Comparison of ENCODE assay signal across 10 cellular contexts in genomic region chr5:151067632-151068031, GRCh38. TPM values are rescaled to one million over a fixed set of nuclear protein-coding genes. Genes with fewer than 3 reads are reported as not detected.
A peak's percentile ranks its signal among the peaks of the same experiment; 100 is the strongest.
DNase-seq lines count a peak whose midpoint lies in the region; ATAC-seq, FAIRE-seq and TF ChIP-seq lines count a peak whose summit lies in the region.
"Had no signal": no experiment of that assay in that cellular context is flagged by ENCODE, and none has a peak within 500 bp of the region (broad histone marks: within the 10 kb centered on the region; RNA-seq: fewer than 3 reads in every experiment).

No MANE protein-coding gene starts in this region.

- no peaks in the 10 kb centered on the region for H3K27me3 Mint-ChIP-seq in activated T-cell treated with anti-CD3 and anti-CD28 coated beads, Interleukin-2, amount 50 U/mL, for 24 hours
- no peaks in the 10 kb centered on the region for H3K27me3 Mint-ChIP-seq in activated CD4-positive, alpha-beta memory T cell treated with anti-CD3 and anti-CD28 coated beads for 36 hours

- H3K27ac Mint-ChIP-seq in activated T-cell treated with anti-CD3 and anti-CD28 coated beads, Interleukin-2, amount 50 U/mL, for 24 hours: peak overlapping the region; percentile 92
- peak overlapping the region; percentile 94 for H3K27ac Mint-ChIP-seq in activated CD4-positive, alpha-beta memory T cell treated with anti-CD3 and anti-CD28 coated beads for 36 hours

- DNase-seq in activated T-cell treated with anti-CD3 and anti-CD28 coated beads, Interleukin-2, amount 50 U/mL, for 24 hours: no peak
- DNase-seq in activated T-cell treated with anti-CD3 and anti-CD28 coated beads, Interleukin-2, amount 50 U/mL, for 48 hours: no peak
- no peak for DNase-seq in activated CD4-positive, alpha-beta memory T cell treated with anti-CD3 and anti-CD28 coated beads for 36 hours
- DNase-seq in kidney: no peak
- no peak for DNase-seq in stomach
- DNase-seq in SIG-M5 (lab: John Stamatoyannopoulos, UW): no peak
- DNase-seq in NCI-H146 treated with DMSO at 0.1 percent for 48 hours (lab: John Stamatoyannopoulos, UW; ENCODE audit: unreplicated experiment): no peak
- DNase-seq: NCI-H187 treated with DMSO at 0.1 percent for 48 hours, retina had no signal

- no peak for TF ChIP-seq POLR2A in stomach (IDR thresholded peaks at IDR 0.05)

- no peaks in the 10 kb centered on the region for H3K9me3 Mint-ChIP-seq in activated T-cell treated with anti-CD3 and anti-CD28 coated beads, Interleukin-2, amount 50 U/mL, for 24 hours
- no peaks in the 10 kb centered on the region for H3K9me3 Mint-ChIP-seq in activated CD4-positive, alpha-beta memory T cell treated with anti-CD3 and anti-CD28 coated beads for 36 hours

- CTCF ChIA-PET in activated CD4-positive, alpha-beta memory T cell treated with anti-CD3 and anti-CD28 coated beads for 36 hours (lab: Charles Lee): interaction anchor here (0.9 to 13.2 kb wide), 3 partner anchors 17 to 97 kb away, joined by 3 to 101 read pairs (median 3); no protein-coding TSS in a partner anchor

- H3K4me3 ChIP-seq in kidney (ENCODE audit: low read length in 2 of 2) (no peak overlapping the region), stomach (no peak overlapping the region)

- H3K4me3 Mint-ChIP-seq in activated T-cell treated with anti-CD3 and anti-CD28 coated beads, Interleukin-2, amount 50 U/mL, for 24 hours: peak overlapping the region; percentile 64
- H3K4me3 Mint-ChIP-seq in activated CD4-positive, alpha-beta memory T cell treated with anti-CD3 and anti-CD28 coated beads for 36 hours: peak overlapping the region; percentile 27

- peaks cover 100% of the 10 kb centered on the region for H3K4me1 Mint-ChIP-seq in activated T-cell treated with anti-CD3 and anti-CD28 coated beads, Interleukin-2, amount 50 U/mL, for 24 hours (ENCODE audit: low read depth)
- H3K4me1 Mint-ChIP-seq in activated CD4-positive, alpha-beta memory T cell treated with anti-CD3 and anti-CD28 coated beads for 36 hours (ENCODE audit: low read depth): peaks cover 100% of the 10 kb centered on the region

- H3K27ac ChIP-seq in kidney (ENCODE audit: low read depth in 2 of 2, low read length in 2 of 2) (peak overlapping the region; percentile 87 to 88), stomach (peak overlapping the region in 4 of 5 donors; percentile 41 to 64 (median 54))

- intact Hi-C loops in activated CD4-positive, alpha-beta memory T cell treated with anti-CD3 and anti-CD28 coated beads for 36 hours (cut with micrococcal nuclease): no loop called here
- intact Hi-C loops in kidney (cut with DNase I) (no loop called here), stomach (cut with DNase I; ENCODE audit: low total_unique reads) (no loop called here)

- WGBS in stomach, 5 donors: 69 to 88% (median 82%) methylated on average over 10 of the region's 10 CpGs

- no peak for FAIRE-seq in kidney (lab: Jason Lieb, UNC)

- H3K36me3 ChIP-seq in kidney (ENCODE audit: control insufficient read depth in 1 of 2, insufficient read depth in 2 of 2, low read length in 2 of 2) (peaks cover 6 to 29% of the 10 kb centered on the region in 2 donors), stomach (peaks cover 16 to 60% (median 26%) of the 10 kb centered on the region in 4 donors)

- peaks cover 80 to 89% of the 10 kb centered on the region in 2 donors for H3K4me1 ChIP-seq in kidney (ENCODE audit: control insufficient read depth in 1 of 2, insufficient read depth in 1 of 2, low read depth in 1 of 2, low read length in 2 of 2)
- peaks cover 65 to 100% (median 81%) of the 10 kb centered on the region in 4 donors for H3K4me1 ChIP-seq in stomach

- H3K9me3 ChIP-seq in kidney (ENCODE audit: control insufficient read depth in 1 of 2, low read length in 2 of 2) (no peaks in the 10 kb centered on the region), stomach (no peaks in the 10 kb centered on the region)

- H3K9ac ChIP-seq in kidney (ENCODE audit: low read length in 2 of 2): peak overlapping the region in 1 of 2 donors; percentile 6

- H3K27me3 ChIP-seq in stomach: no peaks in the 10 kb centered on the region

- POLR2A ChIA-PET in activated CD4-positive, alpha-beta memory T cell treated with anti-CD3 and anti-CD28 coated beads for 36 hours (lab: Charles Lee): interaction anchor here (0.7 to 7.2 kb wide), 2 partner anchors 13 to 27 kb away, joined by 3 to 115 read pairs; partner anchors contain the start of gene TNIP1

- TF ChIP-seq EP300 in stomach (IDR thresholded peaks at IDR 0.05): no peak

- TF ChIP-seq CTCF in kidney (IDR thresholded peaks at IDR 0.05; ENCODE audit: borderline replicate concordance, extremely low read depth, insufficient read depth): no peak
- TF ChIP-seq CTCF in stomach (IDR thresholded peaks at IDR 0.05): no peak

- ATAC-seq in HG03135 (IDR thresholded peaks at IDR 0.05; ENCODE audit: unreplicated experiment): no peak

- H3K36me3 Mint-ChIP-seq in activated T-cell treated with anti-CD3 and anti-CD28 coated beads, Interleukin-2, amount 50 U/mL, for 24 hours (ENCODE audit: low read depth): peaks cover 97% of the 10 kb centered on the region
- H3K36me3 Mint-ChIP-seq in activated CD4-positive, alpha-beta memory T cell treated with anti-CD3 and anti-CD28 coated beads for 36 hours: peaks cover 82% of the 10 kb centered on the region

RNA-seq across cellular contexts. Expression of gene TNIP1, which starts 13.2 kb away (rescaled TPM):
- total RNA-seq in activated CD4-positive, alpha-beta memory T cell treated with anti-CD3 and anti-CD28 coated beads for 36 hours: 100 to 1,000 TPM; 388 to 401 TPM
- total RNA-seq in kidney: 132 TPM
- polyA plus RNA-seq in kidney (ENCODE audit: insufficient read depth, low read depth, low replicate concordance): 109 TPM
- 100 to 1,000 TPM in 3 of 5 donors, 10 to 100 TPM in 2; 67.4 to 136 (median 118) TPM for total RNA-seq in stomach
- 100 to 1,000 TPM in 1 of 3 donors, 10 to 100 TPM in 2; 45.1 to 122 (median 90.8) TPM for polyA plus RNA-seq in stomach

RNA-seq across cellular contexts. Expression of gene GPX3, which starts 47.2 kb away (rescaled TPM):
- not detected for total RNA-seq in activated CD4-positive, alpha-beta memory T cell treated with anti-CD3 and anti-CD28 coated beads for 36 hours
- 1,327 TPM for total RNA-seq in kidney
- polyA plus RNA-seq in kidney (ENCODE audit: insufficient read depth, low read depth, low replicate concordance): 27,893 TPM
- total RNA-seq in stomach: 100 to 1,000 TPM in 4 of 5 donors, 10 to 100 TPM in 1; 70.5 to 828 (median 245) TPM
- polyA plus RNA-seq in stomach: 100 to 1,000 TPM; 232 to 715 (median 360) TPM

Comparison
In these comparisons a context has a peak if more than half of its experiments do, and no peak if none do; other contexts are left out.
1. RNA of gene GPX3, which starts 47.2 kb away (total RNA-seq): 1,327 TPM in kidney (single experiment) and 70.5 to 828 TPM in stomach; not detected in activated CD4-positive, alpha-beta memory T cell treated with anti-CD3 and anti-CD28 coated beads for 36 hours; every median in the first group is over 10 times any median in the second.